ENCODE assay signal across 25 cellular contexts in genomic region chr22:50572965-50573364, GRCh38. TPM values are rescaled to one million over a fixed set of nuclear protein-coding genes. Genes with fewer than 3 reads are reported as not detected.
DNase-seq lines count a peak whose midpoint lies in the region; ATAC-seq, FAIRE-seq and TF ChIP-seq lines count a peak whose summit lies in the region.
"Had no signal": no experiment of that assay in that cellular context is flagged by ENCODE, and none has a peak within 500 bp of the region (broad histone marks: within the 10 kb centered on the region; RNA-seq: fewer than 3 reads in every experiment).

No MANE protein-coding gene starts in this region.

- H3K9ac ChIP-seq in mesenchymal stem cell (ENCODE audit: low read length): no peak overlapping the region

- no peak overlapping the region for H2BK12ac ChIP-seq in mesenchymal stem cell (ENCODE audit: low read length in 2 of 2)

- peak in 2 of 3 donors; percentile 30 to 48 for DNase-seq in right cardiac atrium
- no peak for DNase-seq in heart left ventricle
- no peak for DNase-seq in HTR-8/SVneo (ENCODE audit: insufficient read length, low spot score)
- no peak for DNase-seq in mesenchymal stem cell
- DNase-seq in aorta: peak; percentile 44 to 61
- no peak for DNase-seq in activated CD8-positive, alpha-beta memory T cell treated with anti-CD3 and anti-CD28 coated beads for 24 hours
- DNase-seq: ACHN; BE2C; C1 segment of cervical spinal cord; CD4-positive, CD25-positive, alpha-beta regulatory T cell; CD8-positive, alpha-beta memory T cell; COR-L47; DMS 273 treated with DMSO at 0.1 percent for 48 hours; DMS53; DND-41; EL; IMR-90 had no signal

- H3K27me3 ChIP-seq in right cardiac atrium (ENCODE audit: control insufficient read depth, insufficient read depth) (no peaks in the 10 kb centered on the region), heart left ventricle (no peaks in the 10 kb centered on the region), mesenchymal stem cell (ENCODE audit: control insufficient read depth in 1 of 2, insufficient read depth in 1 of 2, low read length in 2 of 2) (peaks cover 0 to 14% of the 10 kb centered on the region in 2 experiments), aorta (ENCODE audit: control insufficient read depth in 1 of 2, insufficient read depth in 2 of 2, low read length in 1 of 2) (no peaks in the 10 kb centered on the region)
- H3K27me3 ChIP-seq: BE2C had no signal

- FAIRE-seq in HTR-8/SVneo (lab: Jason Lieb, UNC): peak; percentile 31
- FAIRE-seq: A204.1, GM12878, GM19239, H1 had no signal

- H4K8ac ChIP-seq in mesenchymal stem cell (ENCODE audit: low read length): no peak overlapping the region

- 92% methylated on average over 11 of the region's 11 CpGs for WGBS in right cardiac atrium
- WGBS in heart left ventricle, 4 donors: 81 to 90% (median 89%) methylated on average over 9 to 11 of the region's 11 CpGs
- WGBS in mesenchymal stem cell: 95% methylated on average over 9 of the region's 11 CpGs
- 92 to 96% methylated on average over 11 of the region's 11 CpGs for WGBS in aorta, 2 donors

- no peak for TF ChIP-seq POLR2A in heart left ventricle (IDR thresholded peaks at IDR 0.05)

- no peak overlapping the region for H3K14ac ChIP-seq in mesenchymal stem cell (ENCODE audit: low read length in 2 of 2)

- H3K36me3 ChIP-seq in heart left ventricle: peaks cover 0 to 81% (median 69%) of the 10 kb centered on the region in 9 donors
- H3K36me3 ChIP-seq in mesenchymal stem cell (ENCODE audit: control insufficient read depth in 1 of 2, insufficient read depth in 2 of 2, low read depth in 1 of 2, low read length in 2 of 2): peaks cover 0 to 89% of the 10 kb centered on the region in 2 experiments
- no peaks in the 10 kb centered on the region for H3K36me3 ChIP-seq in aorta (ENCODE audit: control insufficient read depth in 1 of 2, insufficient read depth in 2 of 2, low read length in 1 of 2)

- H3K4me1 ChIP-seq in right cardiac atrium (ENCODE audit: control insufficient read depth, insufficient read depth, low read length): no peaks in the 10 kb centered on the region
- peaks cover 0 to 56% (median 4%) of the 10 kb centered on the region in 12 donors for H3K4me1 ChIP-seq in heart left ventricle
- peaks cover 16% of the 10 kb centered on the region for H3K4me1 ChIP-seq in mesenchymal stem cell (ENCODE audit: control insufficient read depth, insufficient read depth, low read depth, low read length)
- H3K4me1 ChIP-seq in aorta (ENCODE audit: control insufficient read depth in 1 of 2, insufficient read depth in 2 of 2, low read length in 2 of 2): no peaks in the 10 kb centered on the region
- H3K4me1 ChIP-seq: BE2C, HAP-1 had no signal

- no peak overlapping the region for H2BK5ac ChIP-seq in mesenchymal stem cell (ENCODE audit: low read depth, low read length, poor library complexity, severe bottlenecking)

- H2BK15ac ChIP-seq in mesenchymal stem cell (ENCODE audit: low read depth, poor library complexity, severe bottlenecking): no peak overlapping the region

- no peak overlapping the region for H3K18ac ChIP-seq in mesenchymal stem cell (ENCODE audit: low read depth in 1 of 2, low read length in 2 of 2)

- H3K79me1 ChIP-seq in mesenchymal stem cell (replicated peaks; ENCODE audit: low read length, poor library complexity, severe bottlenecking): no peaks in the 10 kb centered on the region

- H3K9me3 ChIP-seq in right cardiac atrium (ENCODE audit: control insufficient read depth, low read length) (no peaks in the 10 kb centered on the region), heart left ventricle (no peaks in the 10 kb centered on the region), mesenchymal stem cell (ENCODE audit: control insufficient read depth, low read length) (no peaks in the 10 kb centered on the region), aorta (ENCODE audit: control insufficient read depth, low read length) (no peaks in the 10 kb centered on the region)
- H3K9me3 ChIP-seq: BE2C, HAP-1 had no signal

- ATAC-seq in right cardiac atrium (no peak), heart left ventricle (no peak), aorta (ENCODE audit: low FRiP score) (no peak), GM18502 (IDR thresholded peaks at IDR 0.05; ENCODE audit: poor library complexity, unreplicated experiment) (no peak)
- ATAC-seq: GM12878 had no signal

- peak overlapping the region; percentile 58 for H4K91ac ChIP-seq in mesenchymal stem cell (ENCODE audit: low read length)

- intact Hi-C loops in right cardiac atrium (cut with DNase I): no loop called here
- intact Hi-C loops in heart left ventricle (cut with DNase I): no loop called here
- intact Hi-C loops in aorta (cut with DNase I): no loop called here

- H3K4me3 ChIP-seq in right cardiac atrium (ENCODE audit: low read length) (no peak overlapping the region), heart left ventricle (no peak overlapping the region), mesenchymal stem cell (ENCODE audit: insufficient read depth in 1 of 2, low read depth in 1 of 2, low read length in 2 of 2) (no peak overlapping the region), aorta (ENCODE audit: low read length in 2 of 2) (no peak overlapping the region)
- H3K4me3 ChIP-seq: GM12878, HAP-1 had no signal

- H2BK120ac ChIP-seq in mesenchymal stem cell (ENCODE audit: low read depth, low read length): no peak overlapping the region

- no peak overlapping the region for H3K4ac ChIP-seq in mesenchymal stem cell (ENCODE audit: low read depth in 1 of 2, low read length in 2 of 2)

- H3K23ac ChIP-seq in mesenchymal stem cell (ENCODE audit: low read length in 2 of 2): no peak overlapping the region

- no peak overlapping the region for H3K4me2 ChIP-seq in mesenchymal stem cell (ENCODE audit: low read length, poor library complexity, severe bottlenecking)

- TF ChIP-seq CTCF in heart left ventricle (IDR thresholded peaks at IDR 0.05): no peak

- no peak overlapping the region for H2AFZ ChIP-seq in mesenchymal stem cell (ENCODE audit: low read depth, low read length)

- no peak overlapping the region for H2AK5ac ChIP-seq in mesenchymal stem cell (ENCODE audit: low read length, severe bottlenecking)

- H3K27ac ChIP-seq in right cardiac atrium (ENCODE audit: low read length) (no peak overlapping the region), heart left ventricle (no peak overlapping the region), mesenchymal stem cell (ENCODE audit: low read length, poor library complexity, severe bottlenecking) (no peak overlapping the region), aorta (ENCODE audit: low read depth in 1 of 2, low read length in 2 of 2) (no peak overlapping the region)

RNA-seq across cellular contexts. Expression of gene CPT1B, which starts 5.3 kb away (rescaled TPM):
- 100 to 1,000 TPM; 236 to 290 (median 263) TPM for total RNA-seq in right cardiac atrium
- polyA plus RNA-seq in right cardiac atrium: 217 TPM
- 100 to 1,000 TPM; 115 to 467 (median 306) TPM for total RNA-seq in heart left ventricle
- 100 to 1,000 TPM in 1 of 2 donors, 10 to 100 TPM in 1; 51.4 to 267 TPM for polyA plus RNA-seq in heart left ventricle
- 8.8 TPM for polyA plus RNA-seq in mesenchymal stem cell (2013, experiment 1 of 2)
- polyA plus RNA-seq in mesenchymal stem cell (2013, experiment 2 of 2): 8.1 TPM
- total RNA-seq in aorta: 10 to 100 TPM in 1 of 2 donors, 1 to 10 TPM in 1; 3.2 to 11.5 TPM
- polyA plus RNA-seq in aorta: 1 to 10 TPM; 3.9 to 6.4 TPM

RNA-seq across cellular contexts. Expression of gene CHKB, which starts 9.7 kb away (rescaled TPM):
- total RNA-seq in right cardiac atrium: 10 to 100 TPM; 33.9 to 63.4 (median 42.7) TPM
- 44.5 TPM for polyA plus RNA-seq in right cardiac atrium
- total RNA-seq in heart left ventricle: 10 to 100 TPM; 23.3 to 54.6 (median 35.6) TPM
- 10 to 100 TPM; 16.7 to 77.1 TPM for polyA plus RNA-seq in heart left ventricle
- 47.1 TPM for polyA plus RNA-seq in mesenchymal stem cell (2013, experiment 1 of 2)
- 42.3 TPM for polyA plus RNA-seq in mesenchymal stem cell (2013, experiment 2 of 2)
- 10 to 100 TPM; 36.5 to 78.8 TPM for total RNA-seq in aorta
- polyA plus RNA-seq in aorta: 100 to 1,000 TPM in 1 of 2 donors, 10 to 100 TPM in 1; 28.4 to 544 TPM

RNA-seq across cellular contexts. Expression of gene SYCE3, which starts 10.2 kb away (rescaled TPM):
- not detected for total RNA-seq in right cardiac atrium
- polyA plus RNA-seq in right cardiac atrium: not detected
- not detected for total RNA-seq in heart left ventricle
- polyA plus RNA-seq in heart left ventricle: not detected
- polyA plus RNA-seq in mesenchymal stem cell (2013, experiment 1 of 2): 0.37 TPM
- 0.37 TPM for polyA plus RNA-seq in mesenchymal stem cell (2013, experiment 2 of 2)
- not detected for total RNA-seq in aorta
- 1 to 10 TPM in 1 of 2 donors, not detected in 1; 1.5 TPM for polyA plus RNA-seq in aorta
- total RNA-seq: CD4-positive, CD25-positive, alpha-beta regulatory T cell; CD8-positive, alpha-beta memory T cell; G401; H1; HT-29; IMR-90 had no signal
- polyA plus RNA-seq: CD4-positive, CD25-positive, alpha-beta regulatory T cell; CD8-positive, alpha-beta memory T cell; IMR-90 had no signal

RNA-seq across cellular contexts. Expression of gene KLHDC7B, which starts 27.3 kb away (rescaled TPM):
- total RNA-seq in right cardiac atrium (under 1 TPM in 3 of 4 donors, not detected in 1; 0.08 to 0.14 (median 0.09) TPM), heart left ventricle (1 to 10 TPM in 1 of 9 donors, under 1 TPM in 3, not detected in 5; 0.08 to 1.3 (median 0.14) TPM), aorta (under 1 TPM; 0.29 to 0.63 TPM)
- polyA plus RNA-seq in right cardiac atrium (not detected), heart left ventricle (under 1 TPM in 1 of 2 donors, not detected in 1; 0.08 TPM), aorta (not detected)
- 0.48 TPM for polyA plus RNA-seq in mesenchymal stem cell (2013, experiment 1 of 2)
- 0.51 TPM for polyA plus RNA-seq in mesenchymal stem cell (2013, experiment 2 of 2)
- total RNA-seq: G401, H1, HT-29, IMR-90 had no signal
- polyA plus RNA-seq: H1 had no signal

RNA-seq across cellular contexts. Expression of gene MAPK8IP2, which starts 27.6 kb away (rescaled TPM):
- under 1 TPM; 0.28 to 0.47 (median 0.38) TPM for total RNA-seq in right cardiac atrium
- 0.57 TPM for polyA plus RNA-seq in right cardiac atrium
- under 1 TPM; 0.09 to 0.79 (median 0.25) TPM for total RNA-seq in heart left ventricle
- polyA plus RNA-seq in heart left ventricle: under 1 TPM; 0.23 to 0.35 TPM
- polyA plus RNA-seq in mesenchymal stem cell (2013, experiment 1 of 2): 0.87 TPM
- polyA plus RNA-seq in mesenchymal stem cell (2013, experiment 2 of 2): 0.78 TPM
- total RNA-seq in aorta: under 1 TPM; 0.24 to 0.26 TPM
- polyA plus RNA-seq in aorta: under 1 TPM; under 0.01 to 0.15 TPM
- total RNA-seq: HT-29 had no signal
- polyA plus RNA-seq: CD4-positive, CD25-positive, alpha-beta regulatory T cell; CD8-positive, alpha-beta memory T cell had no signal

Comparison
In these comparisons a context has a peak if more than half of its experiments do, and no peak if none do; other contexts are left out.
1. DNase-seq: peak in right cardiac atrium (2 of 3) and aorta (2 of 2); none in heart left ventricle (0 of 5), HTR-8/SVneo (single experiment), mesenchymal stem cell (single experiment) and activated CD8-positive, alpha-beta memory T cell treated with anti-CD3 and anti-CD28 coated beads for 24 hours (single experiment).
2. RNA of gene CPT1B, which starts 5.3 kb away (total RNA-seq): 115 to 467 TPM in heart left ventricle and 236 to 290 TPM in right cardiac atrium; 3.2 to 11.5 TPM in aorta; every median in the first group is over 4 times any median in the second.